Comparison of ENCODE assay signal across 23 cellular contexts in the genomic region with DNA sequence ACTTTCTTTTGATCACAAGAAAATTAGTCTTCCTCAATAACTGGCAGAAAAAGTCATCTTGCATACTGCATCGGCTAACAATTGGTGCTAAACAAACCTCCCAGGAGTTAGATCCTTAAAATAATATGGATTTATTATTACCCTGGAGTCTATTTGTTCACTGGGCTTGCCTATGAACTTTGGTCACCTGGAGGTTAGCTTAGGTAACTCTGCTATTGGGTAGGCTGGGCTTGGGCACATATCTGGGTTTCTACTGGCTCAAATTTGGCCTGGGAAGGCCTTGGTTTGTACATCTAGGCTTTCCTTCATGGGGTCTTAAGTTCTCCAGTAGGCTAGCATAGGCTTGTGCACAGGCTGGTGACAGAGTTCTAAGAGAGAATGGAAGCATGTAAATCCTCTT.
"Had no signal": no experiment of that assay in that cellular context is flagged by ENCODE, and none has a peak within 500 bp of the region (broad histone marks: within the 10 kb centered on the region; RNA-seq: fewer than 3 reads in every experiment).

No MANE protein-coding gene starts in this region.

- H3K9me3 ChIP-seq: esophagus squamous epithelium, prostate gland, right atrium auricular region, stomach, testis, tibial artery, upper lobe of left lung had no signal

- H3K27ac ChIP-seq: esophagus squamous epithelium, prostate gland, right atrium auricular region, stomach, testis, tibial artery, upper lobe of left lung had no signal

- H3K4me3 ChIP-seq: esophagus squamous epithelium, lung, prostate gland, right atrium auricular region, stomach, testis, tibial artery, upper lobe of left lung had no signal

- H3K4me1 ChIP-seq: esophagus squamous epithelium, prostate gland, right atrium auricular region, stomach, testis, tibial artery, upper lobe of left lung had no signal

- H3K27ac Mint-ChIP-seq: effector memory CD8-positive, alpha-beta T cell; memory B cell; naive B cell; natural killer cell treated with Interleukin-12 subunit alpha and Interleukin-12 subunit beta and Interleukin-15 and Interleukin-18, amount 100 ng/mL, for 72 hours; stimulated activated effector memory CD8-positive, alpha-beta T cell treated with anti-CD3 and anti-CD28 coated beads, Interleukin-12 subunit alpha, Interleukin-12 subunit beta, amount 100 ng/mL, for 72 hours had no signal

- H3K27me3 Mint-ChIP-seq: effector memory CD8-positive, alpha-beta T cell; memory B cell; naive B cell; natural killer cell treated with Interleukin-12 subunit alpha and Interleukin-12 subunit beta and Interleukin-15 and Interleukin-18, amount 100 ng/mL, for 72 hours had no signal

- ATAC-seq: effector memory CD8-positive, alpha-beta T cell; natural killer cell treated with Interleukin-12 subunit alpha and Interleukin-12 subunit beta and Interleukin-15 and Interleukin-18, amount 100 ng/mL, for 72 hours; sciatic nerve; stimulated activated effector memory CD8-positive, alpha-beta T cell treated with anti-CD3 and anti-CD28 coated beads, Interleukin-12 subunit alpha, Interleukin-12 subunit beta, amount 100 ng/mL, for 72 hours had no signal

- H3K4me3 Mint-ChIP-seq: effector memory CD8-positive, alpha-beta T cell; memory B cell; naive B cell; natural killer cell treated with Interleukin-12 subunit alpha and Interleukin-12 subunit beta and Interleukin-15 and Interleukin-18, amount 100 ng/mL, for 72 hours; stimulated activated effector memory CD8-positive, alpha-beta T cell treated with anti-CD3 and anti-CD28 coated beads, Interleukin-12 subunit alpha, Interleukin-12 subunit beta, amount 100 ng/mL, for 72 hours had no signal

- DNase-seq: cortex of kidney; effector memory CD8-positive, alpha-beta T cell; erythroblast; esophagus squamous epithelium; foreskin melanocyte; islet precursor cell; kidney glomerular epithelial cell; naive B cell; nucleus accumbens; stimulated activated CD4-positive, alpha-beta T cell treated with anti-CD3 and anti-CD28 coated beads, Interleukin-2, amount 100 ng/mL, for 24 hours; stimulated activated CD4-positive, alpha-beta T cell treated with anti-CD3 and anti-CD28 coated beads, Interleukin-4, amount 100 ng/mL, for 24 hours; stimulated activated naive CD4-positive, alpha-beta T cell treated with Interleukin-2 at 50 U/mL for 16 hours; stomach; testis; tibial artery; upper lobe of left lung had no signal

- H3K27me3 ChIP-seq: esophagus squamous epithelium, right atrium auricular region, stomach, testis, tibial artery, upper lobe of left lung had no signal

- H3K36me3 ChIP-seq: esophagus squamous epithelium, prostate gland, right atrium auricular region, stomach, tibial artery, upper lobe of left lung had no signal

- H3K4me1 Mint-ChIP-seq: memory B cell; naive B cell; stimulated activated effector memory CD8-positive, alpha-beta T cell treated with anti-CD3 and anti-CD28 coated beads, Interleukin-12 subunit alpha, Interleukin-12 subunit beta, amount 100 ng/mL, for 72 hours had no signal

- H3K36me3 Mint-ChIP-seq: memory B cell; naive B cell; natural killer cell treated with Interleukin-12 subunit alpha and Interleukin-12 subunit beta and Interleukin-15 and Interleukin-18, amount 100 ng/mL, for 72 hours; stimulated activated effector memory CD8-positive, alpha-beta T cell treated with anti-CD3 and anti-CD28 coated beads, Interleukin-12 subunit alpha, Interleukin-12 subunit beta, amount 100 ng/mL, for 72 hours had no signal
